9 cellular contexts compared by ENCODE assay signal in genomic region chr10:95297402-95297801, GRCh38. TPM values are rescaled to one million over a fixed set of nuclear protein-coding genes. Genes with fewer than 3 reads are reported as not detected.
DNase-seq lines count a peak whose midpoint lies in the region; ATAC-seq and TF ChIP-seq lines count a peak whose summit lies in the region.
"Had no signal": no experiment of that assay in that cellular context is flagged by ENCODE, and none has a peak within 500 bp of the region (broad histone marks: within the 10 kb centered on the region; RNA-seq: fewer than 3 reads in every experiment).

No MANE protein-coding gene starts in this region.

- no peaks in the 10 kb centered on the region for H3K27me3 ChIP-seq in Loucy (ENCODE audit: insufficient read depth, low read length, poor library complexity, severe bottlenecking)
- H3K27me3 ChIP-seq in spleen (replicated peaks in 1 of 7), result peaks cover 0 to 5% (median 0%) of the 10 kb centered on the region in 7 donors

- no peaks in the 10 kb centered on the region for H3K36me3 ChIP-seq in Loucy (ENCODE audit: insufficient read depth, low read length)
- no peaks in the 10 kb centered on the region for H3K36me3 ChIP-seq in spleen

- H3K9me3 ChIP-seq in Loucy (ENCODE audit: insufficient read depth, low read depth, low read length) (no peaks in the 10 kb centered on the region), spleen (no peaks in the 10 kb centered on the region)

- no peak for TF ChIP-seq POLR2A in spleen (IDR thresholded peaks at IDR 0.05)

- H3K79me2 ChIP-seq in Loucy (ENCODE audit: insufficient read depth, low read length), result no peaks in the 10 kb centered on the region

- peaks cover 6% of the 10 kb centered on the region for H3K27me3 Mint-ChIP-seq in T-helper 2 cell treated with Interferon-gamma antibody and Interleukin-4, amounts not matched to agents 5 μg/mL and 100 μg/mL, for 36 hours (ENCODE audit: low read depth)

- no peaks in the 10 kb centered on the region for H3K9me3 Mint-ChIP-seq in T-helper 2 cell treated with Interferon-gamma antibody and Interleukin-4, amounts not matched to agents 5 μg/mL and 100 μg/mL, for 36 hours

- no peak overlapping the region for H3K4me3 Mint-ChIP-seq in T-helper 2 cell treated with Interferon-gamma antibody and Interleukin-4, amounts not matched to agents 5 μg/mL and 100 μg/mL, for 36 hours
- H3K4me3 Mint-ChIP-seq: brain had no signal

- H3K4me2 ChIP-seq in Loucy (ENCODE audit: low read depth, low read length, poor library complexity, severe bottlenecking), result peak overlapping the region; percentile 94

- H3K36me3 Mint-ChIP-seq in T-helper 2 cell treated with Interferon-gamma antibody and Interleukin-4, amounts not matched to agents 5 μg/mL and 100 μg/mL, for 36 hours (ENCODE audit: low read depth), result no peaks in the 10 kb centered on the region
- H3K36me3 Mint-ChIP-seq: brain had no signal

- DNase-seq in DMS53 (lab: John Stamatoyannopoulos, UW) (peak; percentile 30), DMS53 treated with DMSO at 0.1 percent for 48 hours (lab: John Stamatoyannopoulos, UW; ENCODE audit: unreplicated experiment) (no peak), spleen (no peak), dedifferentiated amniotic fluid mesenchymal stem cell (ENCODE audit: extremely low spot score) (no peak)
- no peak for DNase-seq in T-helper 2 cell treated with Interferon-gamma antibody and Interleukin-4, amounts not matched to agents 5 μg/mL and 100 μg/mL, for 36 hours (ENCODE audit: low spot score)
- no peak for DNase-seq in activated CD4-positive, CD25-positive, alpha-beta regulatory T cell (lab: John Stamatoyannopoulos, UW)

- peak overlapping the region; percentile 100 for H3K9ac ChIP-seq in Loucy (ENCODE audit: low read depth, low read length, poor library complexity, severe bottlenecking)

- intact Hi-C loops in spleen (cut with DNase I; ENCODE audit: low total_unique reads), result no loop called here

- peak; percentile 37 for ATAC-seq in HG02642 (IDR thresholded peaks at IDR 0.05; ENCODE audit: poor library complexity, unreplicated experiment)

- H2AFZ ChIP-seq in Loucy (ENCODE audit: low read length), result 0 out of 2 replicates have a peak overlapping the region, but pooled peaks have one; percentile 2

- H4K20me1 ChIP-seq in Loucy (ENCODE audit: insufficient read depth, low read length, poor library complexity, severe bottlenecking), result no peaks in the 10 kb centered on the region

- H3K4me1 Mint-ChIP-seq in T-helper 2 cell treated with Interferon-gamma antibody and Interleukin-4, amounts not matched to agents 5 μg/mL and 100 μg/mL, for 36 hours (ENCODE audit: low read depth), result peaks cover 31% of the 10 kb centered on the region
- H3K4me1 Mint-ChIP-seq: brain had no signal

- no peak overlapping the region for H3K27ac Mint-ChIP-seq in T-helper 2 cell treated with Interferon-gamma antibody and Interleukin-4, amounts not matched to agents 5 μg/mL and 100 μg/mL, for 36 hours
- H3K27ac Mint-ChIP-seq: brain had no signal

- peak overlapping the region in 5 of 8 donors; percentile 9 to 96 (median 54) for H3K27ac ChIP-seq in spleen

- H3K4me1 ChIP-seq in Loucy (ENCODE audit: insufficient read depth, low read length, poor library complexity, severe bottlenecking) (peaks cover 73% of the 10 kb centered on the region), spleen (peaks cover 14 to 55% (median 53%) of the 10 kb centered on the region in 6 donors)

- H3K4me3 ChIP-seq in Loucy (ENCODE audit: low read length, poor library complexity, severe bottlenecking) (peak overlapping the region; percentile 38), spleen (no peak overlapping the region)

- no peaks in the 10 kb centered on the region for H3K9me2 ChIP-seq in Loucy (replicated peaks; ENCODE audit: low read depth, low read length)

- peaks cover 26% of the 10 kb centered on the region for H3F3A ChIP-seq in Loucy (ENCODE audit: low read depth)

- WGBS in spleen, 5 donors, result 79 to 84% (median 82%) methylated on average over 3 of the region's 3 CpGs

- TF ChIP-seq CTCF in Loucy (conservative IDR thresholded peaks at IDR 0.05; ENCODE audit: low read length), result no peak
- no peak for TF ChIP-seq CTCF in spleen (IDR thresholded peaks at IDR 0.05 in 8 of 11, conservative IDR thresholded peaks at IDR 0.05 in 3 of 11)

RNA-seq across cellular contexts. Expression of gene PDLIM1, which starts 6.6 kb away (rescaled TPM):
- 100 to 1,000 TPM; 101 to 225 (median 176) TPM for total RNA-seq in spleen
- 100 to 1,000 TPM; 159 to 184 (median 160) TPM for polyA plus RNA-seq in spleen
